29 cellular contexts compared by ENCODE assay signal in genomic region chr1:92707292-92707691, GRCh38.
"Had no signal": no experiment of that assay in that cellular context is flagged by ENCODE, and none has a peak within 500 bp of the region (broad histone marks: within the 10 kb centered on the region; RNA-seq: fewer than 3 reads in every experiment).

No MANE protein-coding gene starts in this region.

- H3K4me3 ChIP-seq: coronary artery, esophagus squamous epithelium, heart right ventricle, lower lobe of right lung, mucosa of descending colon, neural progenitor cell, smooth muscle cell, suprapubic skin, transverse colon, upper lobe of right lung, uterus had no signal

- ATAC-seq: heart right ventricle; left ventricle myocardium superior; lower lobe of right lung; mucosa of descending colon; natural killer cell treated with Interleukin-12 subunit alpha and Interleukin-12 subunit beta and Interleukin-15 and Interleukin-18, amount 100 ng/mL, for 72 hours; sciatic nerve; stimulated activated naive CD8-positive, alpha-beta T cell treated with anti-CD3 and anti-CD28 coated beads, Interleukin-15, amount 100 ng/mL, for 72 hours; upper lobe of right lung had no signal

- DNase-seq: dermis blood vessel endothelial cell; effector memory CD4-positive, alpha-beta T cell; esophagus squamous epithelium; foreskin melanocyte; glutamatergic neuron; heart right ventricle; hippocampal formation; immature natural killer cell; left ventricle myocardium superior; lower lobe of right lung; mucosa of descending colon; naive B cell; stimulated activated CD4-positive, alpha-beta T cell treated with anti-CD3 and anti-CD28 coated beads, Interleukin-12 subunit alpha, Interleukin-12 subunit beta, amount 100 ng/mL, for 4 hours; stimulated activated CD4-positive, alpha-beta T cell treated with anti-CD3 and anti-CD28 coated beads, Interleukin-1b, Interleukin-23, amount 100 ng/mL, for 48 hours; stimulated activated CD4-positive, alpha-beta T cell treated with anti-CD3 and anti-CD28 coated beads, Interleukin-4, amount 100 ng/mL, for 1 hour; stimulated activated CD8-positive, alpha-beta memory T cell treated with anti-CD3 and anti-CD28 coated beads, Interleukin-4, amount 100 ng/mL, for 48 hours; stimulated activated naive CD4-positive, alpha-beta T cell; stimulated activated naive CD8-positive, alpha-beta T cell treated with anti-CD3 and anti-CD28 coated beads, Interleukin-15, amount 100 ng/mL, for 72 hours; transverse colon; upper lobe of right lung; uterus had no signal

- H3K27me3 ChIP-seq: esophagus squamous epithelium, heart right ventricle, neural progenitor cell, suprapubic skin, transverse colon, upper lobe of right lung, uterus had no signal

- FAIRE-seq: endothelial cell of umbilical vein, keratinocyte had no signal

- H3K36me3 ChIP-seq: lower lobe of right lung, neural progenitor cell, suprapubic skin, transverse colon, upper lobe of right lung, uterus had no signal
